ENCODE assay signal across 8 cellular contexts in genomic region chr2:169767243-169767888, GRCh38. TPM values are rescaled to one million over a fixed set of nuclear protein-coding genes. Genes with fewer than 3 reads are reported as not detected.
A peak's percentile ranks its signal among the peaks of the same experiment; 100 is the strongest.
DNase-seq lines count a peak whose midpoint lies in the region; ATAC-seq lines count a peak whose summit lies in the region.

No MANE protein-coding gene starts in this region.

- no peaks in the 10 kb centered on the region for H3K36me3 Mint-ChIP-seq in activated CD4-positive, alpha-beta T cell treated with anti-CD3 and anti-CD28 coated beads, Interleukin-2, amount 10 ng/mL, durations not matched to agents 7 days and 5 days (ENCODE audit: low read depth)

- H3K27me3 Mint-ChIP-seq in activated CD4-positive, alpha-beta T cell treated with anti-CD3 and anti-CD28 coated beads, Interleukin-2, amount 10 ng/mL, durations not matched to agents 7 days and 5 days, result peaks cover 8% of the 10 kb centered on the region

- no peak overlapping the region for H2BK120ac ChIP-seq in mesenchymal stem cell (ENCODE audit: low read depth, low read length)

- H3K27ac Mint-ChIP-seq in activated CD4-positive, alpha-beta T cell treated with anti-CD3 and anti-CD28 coated beads, Interleukin-2, amount 10 ng/mL, durations not matched to agents 7 days and 5 days, result peak overlapping the region; percentile 11

- H3K18ac ChIP-seq in mesenchymal stem cell (ENCODE audit: low read depth in 1 of 2, low read length in 2 of 2), result no peak overlapping the region

- no peak overlapping the region for H3K14ac ChIP-seq in mesenchymal stem cell (ENCODE audit: low read length in 2 of 2)

- H3K9me3 Mint-ChIP-seq in activated CD4-positive, alpha-beta T cell treated with anti-CD3 and anti-CD28 coated beads, Interleukin-2, amount 10 ng/mL, durations not matched to agents 7 days and 5 days, result no peaks in the 10 kb centered on the region

- no peak overlapping the region for H4K8ac ChIP-seq in mesenchymal stem cell (ENCODE audit: low read length)

- no peaks in the 10 kb centered on the region for H3K36me3 ChIP-seq in mesenchymal stem cell (ENCODE audit: control insufficient read depth in 1 of 2, insufficient read depth in 2 of 2, low read depth in 1 of 2, low read length in 2 of 2)

- no peak overlapping the region for H3K23ac ChIP-seq in mesenchymal stem cell (ENCODE audit: low read length in 2 of 2)

- H3K9ac ChIP-seq in mesenchymal stem cell (ENCODE audit: low read length), result no peak overlapping the region

- H2BK5ac ChIP-seq in mesenchymal stem cell (ENCODE audit: low read depth, low read length, poor library complexity, severe bottlenecking), result no peak overlapping the region

- CTCF ChIA-PET in activated CD4-positive, alpha-beta T cell treated with anti-CD3 and anti-CD28 coated beads, Interleukin-2, amount 10 ng/mL, durations not matched to agents 7 days and 5 days (lab: Charles Lee), result interaction anchor here (0.6 kb wide), 1 partner anchor 174 kb away, joined by 3 read pairs; no protein-coding TSS in a partner anchor

- H3K27me3 ChIP-seq in mesenchymal stem cell (ENCODE audit: control insufficient read depth in 1 of 2, insufficient read depth in 1 of 2, low read length in 2 of 2), result peaks cover 0 to 19% of the 10 kb centered on the region in 2 experiments

- peaks cover 3% of the 10 kb centered on the region for H3K4me1 ChIP-seq in mesenchymal stem cell (ENCODE audit: control insufficient read depth, insufficient read depth, low read depth, low read length)

- H3K9me3 ChIP-seq in mesenchymal stem cell (ENCODE audit: control insufficient read depth, low read length), result no peaks in the 10 kb centered on the region

- H3K79me1 ChIP-seq in mesenchymal stem cell (replicated peaks; ENCODE audit: low read length, poor library complexity, severe bottlenecking), result no peaks in the 10 kb centered on the region

- WGBS in mesenchymal stem cell, result 55% methylated on average over 11 of the region's 12 CpGs

- no peak overlapping the region for H3K4ac ChIP-seq in mesenchymal stem cell (ENCODE audit: low read depth in 1 of 2, low read length in 2 of 2)

- no peak overlapping the region for H2AFZ ChIP-seq in mesenchymal stem cell (ENCODE audit: low read depth, low read length)

- no peak overlapping the region for H3K27ac ChIP-seq in mesenchymal stem cell (ENCODE audit: low read length, poor library complexity, severe bottlenecking)

- H3K4me1 Mint-ChIP-seq in activated CD4-positive, alpha-beta T cell treated with anti-CD3 and anti-CD28 coated beads, Interleukin-2, amount 10 ng/mL, durations not matched to agents 7 days and 5 days, result peaks cover 19% of the 10 kb centered on the region

- POLR2A ChIA-PET in activated CD4-positive, alpha-beta T cell treated with anti-CD3 and anti-CD28 coated beads, Interleukin-2, amount 10 ng/mL, durations not matched to agents 7 days and 5 days (lab: Charles Lee), result no interaction called here

- ATAC-seq in GM19452 (IDR thresholded peaks at IDR 0.05; ENCODE audit: unreplicated experiment), result no peak

- no peak overlapping the region for H4K91ac ChIP-seq in mesenchymal stem cell (ENCODE audit: low read length)

- no peak overlapping the region for H2BK12ac ChIP-seq in mesenchymal stem cell (ENCODE audit: low read length in 2 of 2)

- H3K4me2 ChIP-seq in mesenchymal stem cell (ENCODE audit: low read length, poor library complexity, severe bottlenecking), result no peak overlapping the region

- peak overlapping the region; percentile 39 for H3K4me3 Mint-ChIP-seq in activated CD4-positive, alpha-beta T cell treated with anti-CD3 and anti-CD28 coated beads, Interleukin-2, amount 10 ng/mL, durations not matched to agents 7 days and 5 days

- DNase-seq in NCI-H1436 (lab: John Stamatoyannopoulos, UW) (peak; percentile 39), NCI-H1436 treated with DMSO at 0.1 percent for 48 hours (lab: John Stamatoyannopoulos, UW) (no peak), MV-4-11 (lab: John Stamatoyannopoulos, UW) (peak; percentile 8), mesenchymal stem cell (peak; percentile 53)
- peak; percentile 76 for DNase-seq in activated CD4-positive, alpha-beta T cell treated with anti-CD3 and anti-CD28 coated beads, Interleukin-2, amount 10 ng/mL, durations not matched to agents 7 days and 5 days
- peak; percentile 43 for DNase-seq in effector CD4-positive, alpha-beta T cell
- peak; percentile 16 for DNase-seq in stimulated activated CD8-positive, alpha-beta memory T cell treated with anti-CD3 and anti-CD28 coated beads, Interleukin-7, amount 100 ng/mL, for 24 hours (ENCODE audit: low read depth)

- H2BK15ac ChIP-seq in mesenchymal stem cell (ENCODE audit: low read depth, poor library complexity, severe bottlenecking), result no peak overlapping the region

- no peak overlapping the region for H2AK5ac ChIP-seq in mesenchymal stem cell (ENCODE audit: low read length, severe bottlenecking)

- no peak overlapping the region for H3K4me3 ChIP-seq in mesenchymal stem cell (ENCODE audit: insufficient read depth in 1 of 2, low read depth in 1 of 2, low read length in 2 of 2)

RNA-seq across cellular contexts. Expression of gene SSB, which starts 31.3 kb away (rescaled TPM):
- total RNA-seq in activated CD4-positive, alpha-beta T cell treated with anti-CD3 and anti-CD28 coated beads, Interleukin-2, amount 10 ng/mL, durations not matched to agents 7 days and 5 days, result 10 to 100 TPM; 79.0 to 87.4 TPM
- 174 TPM for polyA plus RNA-seq in mesenchymal stem cell (2013, experiment 1 of 2)
- 181 TPM for polyA plus RNA-seq in mesenchymal stem cell (2013, experiment 2 of 2)

RNA-seq across cellular contexts. Expression of gene KLHL23, which starts 33.7 kb away (rescaled TPM):
- 1 to 10 TPM; 2.7 to 4.0 TPM for total RNA-seq in activated CD4-positive, alpha-beta T cell treated with anti-CD3 and anti-CD28 coated beads, Interleukin-2, amount 10 ng/mL, durations not matched to agents 7 days and 5 days
- 1.8 TPM for polyA plus RNA-seq in mesenchymal stem cell (2013, experiment 1 of 2)
- polyA plus RNA-seq in mesenchymal stem cell (2013, experiment 2 of 2), result 1.7 TPM

RNA-seq across cellular contexts. Expression of gene METTL5, which starts 57.3 kb away (rescaled TPM):
- 10 to 100 TPM; 53.3 to 61.6 TPM for total RNA-seq in activated CD4-positive, alpha-beta T cell treated with anti-CD3 and anti-CD28 coated beads, Interleukin-2, amount 10 ng/mL, durations not matched to agents 7 days and 5 days
- polyA plus RNA-seq in mesenchymal stem cell (2013, experiment 1 of 2), result 65.9 TPM
- 66.4 TPM for polyA plus RNA-seq in mesenchymal stem cell (2013, experiment 2 of 2)

RNA-seq across cellular contexts. Expression of gene UBR3, which starts 59.9 kb away (rescaled TPM):
- 10 to 100 TPM; 22.4 to 27.4 TPM for total RNA-seq in activated CD4-positive, alpha-beta T cell treated with anti-CD3 and anti-CD28 coated beads, Interleukin-2, amount 10 ng/mL, durations not matched to agents 7 days and 5 days
- polyA plus RNA-seq in mesenchymal stem cell (2013, experiment 1 of 2), result 14.0 TPM
- 14.7 TPM for polyA plus RNA-seq in mesenchymal stem cell (2013, experiment 2 of 2)
